ENCODE assay signal across 1 cellular context in the genomic region with DNA sequence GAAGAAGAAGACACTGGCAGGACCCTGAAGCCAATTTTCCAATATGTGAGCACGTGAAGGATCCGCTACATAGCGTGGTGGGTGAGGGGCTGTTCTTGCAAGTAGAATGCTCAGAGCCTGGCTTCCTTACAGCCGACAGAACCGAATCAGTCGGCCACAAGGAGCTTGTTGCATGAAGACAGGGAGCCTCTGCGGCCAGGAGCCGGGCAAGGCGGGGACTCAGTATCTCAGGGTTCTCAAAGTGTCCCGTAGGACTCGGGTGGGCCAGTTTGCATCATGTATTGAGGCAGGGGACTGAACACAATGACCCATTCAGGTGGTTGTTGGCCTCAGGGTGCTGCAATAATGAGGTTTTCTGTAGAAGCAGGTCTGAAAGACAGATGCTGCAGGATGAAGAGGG.
TF ChIP-seq lines count a peak whose summit lies in the region.

No MANE protein-coding gene starts in this region.

TF ChIP-seq in IMR-90, 13 proteins besides CTCF, POLR2A, EP300 and RAD21:
- TF ChIP-seq NFE2L2 (IDR thresholded peaks at IDR 0.05; ENCODE audit: low read depth, low read length) (no peak), MAZ (IDR thresholded peaks at IDR 0.05; ENCODE audit: borderline replicate concordance, low read depth, low read length) (no peak), BHLHE40 (IDR thresholded peaks at IDR 0.05; ENCODE audit: low read depth, low read length) (no peak), RCOR1 (IDR thresholded peaks at IDR 0.05; ENCODE audit: insufficient replicate concordance, low read length) (no peak)
- TF ChIP-seq, protein P1, sequence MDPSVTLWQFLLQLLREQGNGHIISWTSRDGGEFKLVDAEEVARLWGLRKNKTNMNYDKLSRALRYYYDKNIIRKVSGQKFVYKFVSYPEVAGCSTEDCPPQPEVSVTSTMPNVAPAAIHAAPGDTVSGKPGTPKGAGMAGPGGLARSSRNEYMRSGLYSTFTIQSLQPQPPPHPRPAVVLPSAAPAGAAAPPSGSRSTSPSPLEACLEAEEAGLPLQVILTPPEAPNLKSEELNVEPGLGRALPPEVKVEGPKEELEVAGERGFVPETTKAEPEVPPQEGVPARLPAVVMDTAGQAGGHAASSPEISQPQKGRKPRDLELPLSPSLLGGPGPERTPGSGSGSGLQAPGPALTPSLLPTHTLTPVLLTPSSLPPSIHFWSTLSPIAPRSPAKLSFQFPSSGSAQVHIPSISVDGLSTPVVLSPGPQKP (IDR thresholded peaks at IDR 0.05; ENCODE audit: borderline replicate concordance, low read depth, low read length) = no peak
- TF ChIP-seq, protein P2, sequence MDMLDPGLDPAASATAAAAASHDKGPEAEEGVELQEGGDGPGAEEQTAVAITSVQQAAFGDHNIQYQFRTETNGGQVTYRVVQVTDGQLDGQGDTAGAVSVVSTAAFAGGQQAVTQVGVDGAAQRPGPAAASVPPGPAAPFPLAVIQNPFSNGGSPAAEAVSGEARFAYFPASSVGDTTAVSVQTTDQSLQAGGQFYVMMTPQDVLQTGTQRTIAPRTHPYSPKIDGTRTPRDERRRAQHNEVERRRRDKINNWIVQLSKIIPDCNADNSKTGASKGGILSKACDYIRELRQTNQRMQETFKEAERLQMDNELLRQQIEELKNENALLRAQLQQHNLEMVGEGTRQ (IDR thresholded peaks at IDR 0.05; ENCODE audit: low read depth, low read length) = no peak
